1 cellular context compared by ENCODE assay signal in genomic region chr17:80457236-80457856, GRCh38.
TF ChIP-seq lines count a peak whose summit lies in the region.

No MANE protein-coding gene starts in this region.

TF ChIP-seq in K562, 482 proteins besides CTCF, POLR2A, EP300 and RAD21 (continued from another document):
- TF ChIP-seq ZBTB26 (CRISPR knock-in tag; IDR thresholded peaks at IDR 0.05) (0 out of 2 replicates have a peak, but pooled peaks have one; percentile 6), CXXC5 (CRISPR knock-in tag; IDR thresholded peaks at IDR 0.05) (0 out of 2 replicates have a peak, but pooled peaks have one; percentile 32), ZNF277 (CRISPR knock-in tag; IDR thresholded peaks at IDR 0.05; ENCODE audit: borderline replicate concordance) (no peak), KLF16 (IDR thresholded peaks at IDR 0.05) (peak; percentile 57; the same call in 1 of the 2 replicates), ESRRB (CRISPR knock-in tag; IDR thresholded peaks at IDR 0.05; ENCODE audit: borderline replicate concordance) (no peak), ZNF512 (tag; IDR thresholded peaks at IDR 0.05) (no peak), TCF3 (CRISPR knock-in tag; IDR thresholded peaks at IDR 0.05) (peak; percentile 58), ZHX1 (conservative IDR thresholded peaks at IDR 0.05; ENCODE audit: low read length) (no peak), NFIC (IDR thresholded peaks at IDR 0.05) (peak; percentile 31; the same call in 1 of the 2 replicates), MAFF (IDR thresholded peaks at IDR 0.05; ENCODE audit: low read length) (no peak), NEUROD1 (IDR thresholded peaks at IDR 0.05; ENCODE audit: borderline replicate concordance, low read depth, low read length, partially characterized antibody) (no peak), IRF2 (CRISPR knock-in tag; IDR thresholded peaks at IDR 0.05) (no peak), ZBTB8A (IDR thresholded peaks at IDR 0.05; ENCODE audit: partially characterized antibody) (no peak), ZBTB2 (IDR thresholded peaks at IDR 0.05) (no peak), ZBTB49 (CRISPR knock-in tag; IDR thresholded peaks at IDR 0.05; ENCODE audit: borderline replicate concordance) (no peak)
